ENCODE assay signal across 8 cellular contexts in genomic region chr10:45972106-45972812, GRCh38. TPM values are rescaled to one million over a fixed set of nuclear protein-coding genes. Genes with fewer than 3 reads are reported as not detected.
DNase-seq lines count a peak whose midpoint lies in the region; ATAC-seq and TF ChIP-seq lines count a peak whose summit lies in the region.
"Not testable (repeated sequence)": the region's sequence is repeated elsewhere in the genome, so short reads cannot be mapped to it uniquely, and the experiment has no call there.

Gene TIMM23, plus strand, starts transcription at chr10:45972489. Its CDS starts 136 bp downstream, at chr10:45972625.

- intact Hi-C loops in natural killer cell (cut with micrococcal nuclease): loop anchor here (5.0 kb wide), 1 partner anchor 55 kb away; no protein-coding TSS in a partner anchor

- H2AFZ ChIP-seq in GM23338: not testable (repeated sequence)
- H2AFZ ChIP-seq in Loucy (ENCODE audit: low read length): peak within 1 kb of the TSS; percentile 87

- H3K27ac Mint-ChIP-seq in GM23338 (peak within 1 kb of the TSS; percentile 98), natural killer cell (peak within 1 kb of the TSS; percentile 92 to 98)
- peak within 1 kb of the TSS; percentile 97 for H3K27ac Mint-ChIP-seq in stimulated activated effector memory CD8-positive, alpha-beta T cell treated with anti-CD3 and anti-CD28 coated beads, Interleukin-12 subunit alpha, Interleukin-12 subunit beta, amount 100 ng/mL, for 72 hours

- not testable (repeated sequence) for H3K9me3 Mint-ChIP-seq in GM23338; natural killer cell; stimulated activated effector memory CD8-positive, alpha-beta T cell treated with anti-CD3 and anti-CD28 coated beads, Interleukin-12 subunit alpha, Interleukin-12 subunit beta, amount 100 ng/mL, for 72 hours

- H3K4me3 ChIP-seq in GM23338 (peak within 1 kb of the TSS; percentile 93), Loucy (ENCODE audit: low read length, poor library complexity, severe bottlenecking) (peak within 1 kb of the TSS; percentile 93), fibroblast of the aortic adventitia (ENCODE audit: low read depth, low read length) (peak within 1 kb of the TSS; percentile 76)

- not testable (repeated sequence) for H3K36me3 ChIP-seq in GM23338 (ENCODE audit: insufficient read depth); Loucy (ENCODE audit: insufficient read depth, low read length)

- H3K4me3 Mint-ChIP-seq in GM23338 (peak within 1 kb of the TSS; percentile 99), natural killer cell (peak within 1 kb of the TSS; percentile 98)
- H3K4me3 Mint-ChIP-seq in stimulated activated effector memory CD8-positive, alpha-beta T cell treated with anti-CD3 and anti-CD28 coated beads, Interleukin-12 subunit alpha, Interleukin-12 subunit beta, amount 100 ng/mL, for 72 hours: peak within 1 kb of the TSS; percentile 98

- H3F3A ChIP-seq in GM23338 (replicated peaks; ENCODE audit: low read depth); Loucy (ENCODE audit: low read depth): not testable (repeated sequence)

- H3K27me3 ChIP-seq in GM23338 (ENCODE audit: insufficient read depth); Loucy (ENCODE audit: insufficient read depth, low read length, poor library complexity, severe bottlenecking): not testable (repeated sequence)

- H3K4me1 Mint-ChIP-seq in GM23338: peaks cover 15% of the 10 kb centered on the region
- peaks cover 47 to 48% of the 10 kb centered on the region in 2 donors for H3K4me1 Mint-ChIP-seq in natural killer cell
- H3K4me1 Mint-ChIP-seq in stimulated activated effector memory CD8-positive, alpha-beta T cell treated with anti-CD3 and anti-CD28 coated beads, Interleukin-12 subunit alpha, Interleukin-12 subunit beta, amount 100 ng/mL, for 72 hours: peaks cover 29% of the 10 kb centered on the region

- H3K4me1 ChIP-seq in GM23338 (ENCODE audit: insufficient read depth); Loucy (ENCODE audit: insufficient read depth, low read length, poor library complexity, severe bottlenecking): not testable (repeated sequence)

- ATAC-seq in GM23338: peak; percentile 91
- ATAC-seq in natural killer cell: peak; percentile 89 to 94 (median 93)
- ATAC-seq in stimulated activated effector memory CD8-positive, alpha-beta T cell treated with anti-CD3 and anti-CD28 coated beads, Interleukin-12 subunit alpha, Interleukin-12 subunit beta, amount 100 ng/mL, for 72 hours: peak; percentile 94

- peak within 1 kb of the TSS; percentile 85 for H3K9ac ChIP-seq in Loucy (ENCODE audit: low read depth, low read length, poor library complexity, severe bottlenecking)

- H4K20me1 ChIP-seq in GM23338 (replicated peaks; ENCODE audit: insufficient read depth): not testable (repeated sequence)
- peaks cover 12% of the 10 kb centered on the region for H4K20me1 ChIP-seq in Loucy (ENCODE audit: insufficient read depth, low read length, poor library complexity, severe bottlenecking)

- H3K27me3 Mint-ChIP-seq in GM23338 (ENCODE audit: insufficient read depth, low read depth, poor library complexity); natural killer cell (ENCODE audit: low read depth in 2 of 2): not testable (repeated sequence)

- peak within 1 kb of the TSS; percentile 83; the same call in 1 of the 2 replicates for H3K27ac ChIP-seq in GM23338 (ENCODE audit: low read depth)

- not testable (repeated sequence) for H3K9me3 ChIP-seq in Loucy (ENCODE audit: insufficient read depth, low read depth, low read length)

- not testable (repeated sequence) for TF ChIP-seq CTCF in GM23338 (conservative IDR thresholded peaks at IDR 0.05; ENCODE audit: low read depth in 2 of 2); Loucy (conservative IDR thresholded peaks at IDR 0.05; ENCODE audit: low read length); fibroblast of the aortic adventitia (IDR thresholded peaks at IDR 0.05; ENCODE audit: insufficient read depth, low read length); natural killer cell (IDR thresholded peaks at IDR 0.05)

- H3K79me2 ChIP-seq in GM23338 (replicated peaks; ENCODE audit: insufficient read depth): peaks cover 84% of the 10 kb centered on the region
- peaks cover 67% of the 10 kb centered on the region for H3K79me2 ChIP-seq in Loucy (ENCODE audit: insufficient read depth, low read length)

- not testable (repeated sequence) for H3K9me2 ChIP-seq in GM23338 (ENCODE audit: insufficient read depth); Loucy (replicated peaks; ENCODE audit: low read depth, low read length)

- DNase-seq in Daoy (ENCODE audit: low read depth) (peak; percentile 87), GM23338 (ENCODE audit: low spot score) (peak; percentile 91), SIG-M5 treated with dmso at 0.1 percent for 504 hours (lab: John Stamatoyannopoulos, UW; ENCODE audit: unreplicated experiment) (peak; percentile 63), fibroblast of the aortic adventitia (ENCODE audit: low read depth) (peak; percentile 78), natural killer cell (peak; percentile 86)
- peak; percentile 88 for DNase-seq in activated effector memory CD4-positive, alpha-beta T cell treated with Interleukin-2 at 50 U/mL for 16 hours
- DNase-seq in stimulated activated effector memory CD8-positive, alpha-beta T cell treated with anti-CD3 and anti-CD28 coated beads, Interleukin-12 subunit alpha, Interleukin-12 subunit beta, amount 100 ng/mL, for 72 hours (ENCODE audit: low spot score in 2 of 2): peak; percentile 83 to 92

- H3K4me2 ChIP-seq in GM23338: peak within 1 kb of the TSS; percentile 97
- peak within 1 kb of the TSS; percentile 89 for H3K4me2 ChIP-seq in Loucy (ENCODE audit: low read depth, low read length, poor library complexity, severe bottlenecking)

- not testable (repeated sequence) for H3K36me3 Mint-ChIP-seq in GM23338 (ENCODE audit: low read depth); natural killer cell
- H3K36me3 Mint-ChIP-seq in stimulated activated effector memory CD8-positive, alpha-beta T cell treated with anti-CD3 and anti-CD28 coated beads, Interleukin-12 subunit alpha, Interleukin-12 subunit beta, amount 100 ng/mL, for 72 hours: peaks cover 42% of the 10 kb centered on the region

TF ChIP-seq in GM23338, 12 proteins besides CTCF, POLR2A, EP300 and RAD21:
- TF ChIP-seq, protein P1, sequence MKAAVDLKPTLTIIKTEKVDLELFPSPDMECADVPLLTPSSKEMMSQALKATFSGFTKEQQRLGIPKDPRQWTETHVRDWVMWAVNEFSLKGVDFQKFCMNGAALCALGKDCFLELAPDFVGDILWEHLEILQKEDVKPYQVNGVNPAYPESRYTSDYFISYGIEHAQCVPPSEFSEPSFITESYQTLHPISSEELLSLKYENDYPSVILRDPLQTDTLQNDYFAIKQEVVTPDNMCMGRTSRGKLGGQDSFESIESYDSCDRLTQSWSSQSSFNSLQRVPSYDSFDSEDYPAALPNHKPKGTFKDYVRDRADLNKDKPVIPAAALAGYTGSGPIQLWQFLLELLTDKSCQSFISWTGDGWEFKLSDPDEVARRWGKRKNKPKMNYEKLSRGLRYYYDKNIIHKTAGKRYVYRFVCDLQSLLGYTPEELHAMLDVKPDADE (IDR thresholded peaks at IDR 0.05): peak; percentile 83
- peak; percentile 70 for TF ChIP-seq POLR2AphosphoS5 (IDR thresholded peaks at IDR 0.05; ENCODE audit: low read depth)

RNA-seq across cellular contexts. Expression of gene TIMM23, which starts in this region (rescaled TPM):
- 113 and 127 TPM in 2 replicates for total RNA-seq in Daoy (2014; rRNA removed; shearing (Covaris generic))
- total RNA-seq in GM23338 (2014; rRNA removed; shearing (Covaris generic)): 110 and 120 TPM in 2 replicates
- 199 and 218 TPM in 2 replicates for polyA plus RNA-seq in GM23338 (2016; fragmentation: Nextera tagmentation; extraction: Ambion mirVana)
- total RNA-seq in fibroblast of the aortic adventitia (ENCODE audit: low replicate concordance) (54.1 and 77.6 TPM in 2 replicates), natural killer cell (10 to 100 TPM; 26.9 to 31.5 (median 27.3) TPM)

Comparison
In these comparisons a context has a peak if more than half of its experiments do, and no peak if none do; other contexts are left out.
1. Peak in every context shown above with its lines: DNase-seq, ATAC-seq, H3K4me3 ChIP-seq and H3K27ac ChIP-seq.